ENCODE assay signal across 10 cellular contexts in genomic region chr2:157150747-157151146, GRCh38.
DNase-seq lines count a peak whose midpoint lies in the region; ATAC-seq, FAIRE-seq and TF ChIP-seq lines count a peak whose summit lies in the region.
"Had no signal": no experiment of that assay in that cellular context is flagged by ENCODE, and none has a peak within 500 bp of the region (broad histone marks: within the 10 kb centered on the region; RNA-seq: fewer than 3 reads in every experiment).

No MANE protein-coding gene starts in this region.

- no peaks in the 10 kb centered on the region for H3K36me3 Mint-ChIP-seq in astrocyte (ENCODE audit: low read depth, unreplicated experiment)
- H3K36me3 Mint-ChIP-seq in endodermal cell (ENCODE audit: low read depth), result no peaks in the 10 kb centered on the region

- H3K4me1 Mint-ChIP-seq in astrocyte (ENCODE audit: low read depth, unreplicated experiment), result no peaks in the 10 kb centered on the region
- H3K4me1 Mint-ChIP-seq in endodermal cell, result peaks cover 7% of the 10 kb centered on the region
- H3K4me1 Mint-ChIP-seq: neural crest cell had no signal

- H3K9me3 Mint-ChIP-seq in astrocyte (ENCODE audit: unreplicated experiment) (no peaks in the 10 kb centered on the region), endodermal cell (no peaks in the 10 kb centered on the region)

- 95 to 100% methylated on average over 2 to 3 of the region's 3 CpGs for whole genome bisulfite sequencing in endodermal cell (ENCODE audit: insufficient coverage in 1 of 2, insufficient read length in 1 of 2), 2 experiments

- no peak overlapping the region for H3K4me2 ChIP-seq in astrocyte (ENCODE audit: low read length)
- H3K4me2 ChIP-seq in Karpas-422 (ENCODE audit: low read depth, low read length, poor library complexity, severe bottlenecking), result no peak overlapping the region
- H3K4me2 ChIP-seq: BLaER1 had no signal

- DNase-seq in ELR (ENCODE audit: low read depth) (peak; percentile 36), GM20000 (ENCODE audit: low spot score) (peak; percentile 51), astrocyte (ENCODE audit: low read depth) (peak; percentile 11), endodermal cell (no peak), hypothalamus (lab: John Stamatoyannopoulos, UW) (no peak), Karpas-422 (no peak)
- DNase-seq in NK-92 treated with Interleukin-12 subunit alpha and Interleukin-12 subunit beta, amount 100 ng/mL, for 24 hours (lab: John Stamatoyannopoulos, UW), result no peak

- no peaks in the 10 kb centered on the region for H3K9me2 ChIP-seq in Karpas-422 (replicated peaks; ENCODE audit: insufficient read depth, low read length)

- no peaks in the 10 kb centered on the region for H3K79me2 ChIP-seq in astrocyte (ENCODE audit: insufficient read depth, low read length)
- no peaks in the 10 kb centered on the region for H3K79me2 ChIP-seq in Karpas-422 (ENCODE audit: low read length)

- peak; percentile 78 for ATAC-seq in HG03095 (IDR thresholded peaks at IDR 0.05; ENCODE audit: unreplicated experiment)

- H3K27ac Mint-ChIP-seq in astrocyte (ENCODE audit: unreplicated experiment), result no peak overlapping the region
- no peak overlapping the region for H3K27ac Mint-ChIP-seq in endodermal cell

- H3K9ac ChIP-seq in astrocyte (ENCODE audit: low read length) (no peak overlapping the region), endodermal cell (ENCODE audit: extremely low read depth, low read length, poor library complexity, severe bottlenecking) (no peak overlapping the region), Karpas-422 (ENCODE audit: low read length) (no peak overlapping the region)
- H3K9ac ChIP-seq: BLaER1 had no signal

- no peaks in the 10 kb centered on the region for H4K20me1 ChIP-seq in astrocyte (ENCODE audit: insufficient read depth, low read length)
- H4K20me1 ChIP-seq in Karpas-422 (ENCODE audit: insufficient read depth, low read depth, low read length), result no peaks in the 10 kb centered on the region
- H4K20me1 ChIP-seq: BLaER1 had no signal

- H3K9me3 ChIP-seq in astrocyte (ENCODE audit: insufficient read depth, low read depth, low read length), result no peaks in the 10 kb centered on the region
- no peaks in the 10 kb centered on the region for H3K9me3 ChIP-seq in endodermal cell (ENCODE audit: control insufficient read depth, low read length)
- H3K9me3 ChIP-seq in Karpas-422 (ENCODE audit: low read length), result no peaks in the 10 kb centered on the region
- H3K9me3 ChIP-seq: BLaER1 had no signal

- no peak overlapping the region for H2AFZ ChIP-seq in astrocyte (ENCODE audit: low read depth, low read length)
- H2AFZ ChIP-seq in Karpas-422 (ENCODE audit: low read length), result no peak overlapping the region

- no peak for FAIRE-seq in astrocyte (lab: Jason Lieb, UNC)

- H3K27ac ChIP-seq in astrocyte (ENCODE audit: low read depth, low read length), result no peak overlapping the region
- H3K27ac ChIP-seq in endodermal cell (ENCODE audit: low read depth, low read length), result no peak overlapping the region
- H3K27ac ChIP-seq in Karpas-422 (ENCODE audit: low read length), result no peak overlapping the region
- H3K27ac ChIP-seq: BLaER1 had no signal

- H3K4me1 ChIP-seq in astrocyte (ENCODE audit: insufficient read depth, low read length), result no peaks in the 10 kb centered on the region
- H3K4me1 ChIP-seq in endodermal cell (ENCODE audit: control insufficient read depth, insufficient read depth, low read length), result peaks cover 5% of the 10 kb centered on the region
- H3K4me1 ChIP-seq in Karpas-422 (ENCODE audit: low read length), result no peaks in the 10 kb centered on the region
- H3K4me1 ChIP-seq: BLaER1 had no signal

- H3K36me3 ChIP-seq in astrocyte (ENCODE audit: insufficient read depth, low read length) (no peaks in the 10 kb centered on the region), endodermal cell (ENCODE audit: control insufficient read depth, insufficient read depth, low read length) (no peaks in the 10 kb centered on the region), Karpas-422 (ENCODE audit: insufficient read depth, low read length) (no peaks in the 10 kb centered on the region)
- H3K36me3 ChIP-seq: BLaER1 had no signal

- H3K27me3 ChIP-seq in astrocyte (ENCODE audit: insufficient read depth, low read length), result no peaks in the 10 kb centered on the region
- no peaks in the 10 kb centered on the region for H3K27me3 ChIP-seq in endodermal cell (ENCODE audit: control insufficient read depth, insufficient read depth, low read length, poor library complexity, severe bottlenecking)
- H3K27me3 ChIP-seq in Karpas-422 (ENCODE audit: low read length), result no peaks in the 10 kb centered on the region
- H3K27me3 ChIP-seq: BLaER1 had no signal

- no peak overlapping the region for H3K4me3 Mint-ChIP-seq in astrocyte (ENCODE audit: unreplicated experiment)
- no peak overlapping the region for H3K4me3 Mint-ChIP-seq in endodermal cell
- H3K4me3 Mint-ChIP-seq: neural crest cell had no signal

- H3K27me3 Mint-ChIP-seq in astrocyte (ENCODE audit: low read depth, unreplicated experiment) (no peaks in the 10 kb centered on the region), endodermal cell (ENCODE audit: insufficient read depth) (no peaks in the 10 kb centered on the region)

- TF ChIP-seq CTCF in GM20000 (IDR thresholded peaks at IDR 0.05; ENCODE audit: extremely low read depth, missing control alignments) (no peak), astrocyte (IDR thresholded peaks at IDR 0.05; ENCODE audit: insufficient read depth, low read depth, low read length) (no peak), endodermal cell (conservative IDR thresholded peaks at IDR 0.05) (no peak)

- H3K4me3 ChIP-seq in astrocyte (ENCODE audit: insufficient read depth, low read depth, low read length) (no peak overlapping the region), endodermal cell (ENCODE audit: low read length) (no peak overlapping the region), Karpas-422 (ENCODE audit: low read length) (no peak overlapping the region)
- H3K4me3 ChIP-seq: BLaER1 had no signal

Comparison
In these comparisons a context has a peak if more than half of its experiments do, and no peak if none do; other contexts are left out.
1. DNase-seq: peak in ELR (single experiment), GM20000 (single experiment) and astrocyte (single experiment); none in endodermal cell (single experiment), hypothalamus (0 of 51), Karpas-422 (single experiment) and NK-92 treated with Interleukin-12 subunit alpha and Interleukin-12 subunit beta, amount 100 ng/mL, for 24 hours (single experiment).